Comparison of ENCODE assay signal across 13 cellular contexts in genomic region chr20:25204550-25205276, GRCh38. TPM values are rescaled to one million over a fixed set of nuclear protein-coding genes. Genes with fewer than 3 reads are reported as not detected.
DNase-seq lines count a peak whose midpoint lies in the region; ATAC-seq, FAIRE-seq and TF ChIP-seq lines count a peak whose summit lies in the region.
"Had no signal": no experiment of that assay in that cellular context is flagged by ENCODE, and none has a peak within 500 bp of the region (broad histone marks: within the 10 kb centered on the region; RNA-seq: fewer than 3 reads in every experiment).

No MANE protein-coding gene starts in this region.

- intact Hi-C loops in activated CD4-positive, alpha-beta memory T cell treated with anti-CD3 and anti-CD28 coated beads for 36 hours (cut with micrococcal nuclease), result no loop called here
- intact Hi-C loops in GM12878 (cut with micrococcal nuclease; ENCODE audit: unreplicated experiment) (loop anchor here (10.0 kb wide), 1 partner anchor 60 kb away; no protein-coding TSS in a partner anchor), left lung (cut with DNase I) (no loop called here)

- peaks cover 2% of the 10 kb centered on the region for H3K4me1 Mint-ChIP-seq in activated CD4-positive, alpha-beta memory T cell treated with anti-CD3 and anti-CD28 coated beads, Interleukin-2, amount 10 ng/mL, durations not matched to agents 7 days and 5 days
- peaks cover 26% of the 10 kb centered on the region for H3K4me1 Mint-ChIP-seq in activated CD4-positive, alpha-beta memory T cell treated with anti-CD3 and anti-CD28 coated beads for 36 hours (ENCODE audit: low read depth)
- peaks cover 20% of the 10 kb centered on the region for H3K4me1 Mint-ChIP-seq in type B pancreatic cell (ENCODE audit: unreplicated experiment)

- TF ChIP-seq POLR2A in GM12878 (IDR thresholded peaks at IDR 0.05; ENCODE audit: low read depth, low read length), result no peak

- H2AFZ ChIP-seq in GM12878 (ENCODE audit: control insufficient read depth, low read depth, low read length), result no peak overlapping the region

- FAIRE-seq in GM12878 (lab: Jason Lieb, UNC), result no peak
- FAIRE-seq: A549 had no signal

- no peaks in the 10 kb centered on the region for H3K27me3 Mint-ChIP-seq in activated CD4-positive, alpha-beta memory T cell treated with anti-CD3 and anti-CD28 coated beads, Interleukin-2, amount 10 ng/mL, durations not matched to agents 7 days and 5 days
- H3K27me3 Mint-ChIP-seq in activated CD4-positive, alpha-beta memory T cell treated with anti-CD3 and anti-CD28 coated beads for 36 hours, result no peaks in the 10 kb centered on the region
- H3K27me3 Mint-ChIP-seq in type B pancreatic cell, result no peaks in the 10 kb centered on the region

- no peak overlapping the region for H3K4me2 ChIP-seq in GM12878 (ENCODE audit: control insufficient read depth, insufficient read depth)
- H3K4me2 ChIP-seq: A549 had no signal

- H3K4me3 ChIP-seq in GM12878 (no peak overlapping the region), left lung (no peak overlapping the region)
- H3K4me3 ChIP-seq: A549, dorsolateral prefrontal cortex, thyroid gland had no signal

- peaks cover 5% of the 10 kb centered on the region; the same call in 1 of the 2 replicates for H3K4me1 ChIP-seq in GM12878 (ENCODE audit: control insufficient read depth, insufficient read depth, low read length)
- peaks cover 0 to 22% of the 10 kb centered on the region in 2 donors for H3K4me1 ChIP-seq in left lung
- H3K4me1 ChIP-seq: thyroid gland had no signal

- no peaks in the 10 kb centered on the region for H3K9me3 Mint-ChIP-seq in activated CD4-positive, alpha-beta memory T cell treated with anti-CD3 and anti-CD28 coated beads, Interleukin-2, amount 10 ng/mL, durations not matched to agents 7 days and 5 days
- no peaks in the 10 kb centered on the region for H3K9me3 Mint-ChIP-seq in activated CD4-positive, alpha-beta memory T cell treated with anti-CD3 and anti-CD28 coated beads for 36 hours
- H3K9me3 Mint-ChIP-seq in type B pancreatic cell, result no peaks in the 10 kb centered on the region

- peak; percentile 14 for DNase-seq in activated CD4-positive, alpha-beta memory T cell treated with anti-CD3 and anti-CD28 coated beads, Interleukin-2, amount 10 ng/mL, durations not matched to agents 7 days and 5 days
- DNase-seq in activated CD4-positive, alpha-beta memory T cell treated with anti-CD3 and anti-CD28 coated beads for 36 hours, result no peak
- DNase-seq in GM12878 (ENCODE audit: low read depth, low spot score) (no peak), left lung (no peak), type B pancreatic cell (ENCODE audit: extremely low spot score, unreplicated experiment) (peak; percentile 34), NCI-H1105 treated with DMSO at 0.1 percent for 48 hours (lab: John Stamatoyannopoulos, UW) (no peak), activated T-cell treated with anti-CD3 and anti-CD28 coated beads for 4 hours (no peak)
- DNase-seq: NCI-H446 treated with DMSO at 0.1 percent for 48 hours, SHP77, thyroid gland had no signal

- in situ Hi-C loops in GM12878 (cut with MboI), result no loop called here

- TF ChIP-seq RAD21 in GM12878 (IDR thresholded peaks at IDR 0.05; ENCODE audit: insufficient read depth, low read depth, low read length), result no peak

- H3K36me3 ChIP-seq in GM12878 (ENCODE audit: control insufficient read depth in 2 of 2, insufficient read depth in 2 of 2, low read length in 1 of 2), result peaks cover 1 to 2% of the 10 kb centered on the region in 2 experiments; a peak in 2 of 4 replicates
- peaks cover 0 to 7% of the 10 kb centered on the region in 2 donors for H3K36me3 ChIP-seq in left lung
- H3K36me3 ChIP-seq: thyroid gland had no signal

- no peak overlapping the region for H3K4me3 Mint-ChIP-seq in activated CD4-positive, alpha-beta memory T cell treated with anti-CD3 and anti-CD28 coated beads, Interleukin-2, amount 10 ng/mL, durations not matched to agents 7 days and 5 days
- H3K4me3 Mint-ChIP-seq in activated CD4-positive, alpha-beta memory T cell treated with anti-CD3 and anti-CD28 coated beads for 36 hours, result no peak overlapping the region
- no peak overlapping the region for H3K4me3 Mint-ChIP-seq in type B pancreatic cell

- peak; percentile 31 for ATAC-seq in GM12878
- peak; percentile 40 for ATAC-seq in left lung
- no peak for ATAC-seq in GM19463 (IDR thresholded peaks at IDR 0.05; ENCODE audit: unreplicated experiment)

- H3K9ac ChIP-seq in GM12878 (ENCODE audit: control insufficient read depth, insufficient read depth, low read length), result no peak overlapping the region

- no peaks in the 10 kb centered on the region for H3K27me3 ChIP-seq in GM12878 (replicated peaks in 1 of 2; ENCODE audit: control insufficient read depth in 2 of 2, insufficient read depth in 2 of 2, low read length in 1 of 2)
- H3K27me3 ChIP-seq in left lung, result no peaks in the 10 kb centered on the region
- H3K27me3 ChIP-seq: dorsolateral prefrontal cortex, thyroid gland had no signal

- H3K9me3 ChIP-seq in GM12878 (replicated peaks; ENCODE audit: control insufficient read depth, insufficient read depth, low read length) (no peaks in the 10 kb centered on the region; the same call in 2 of the 3 replicates), left lung (no peaks in the 10 kb centered on the region)
- H3K9me3 ChIP-seq: A549, thyroid gland had no signal

- RAD21 ChIA-PET in GM12878 (lab: Charles Lee; ENCODE audit: unreplicated experiment), result interaction anchor here (1.6 to 2.0 kb wide), 2 partner anchors 76 to 194 kb away, joined by 3 to 8 read pairs; no protein-coding TSS in a partner anchor

- WGBS in GM12878 (ENCODE audit: insufficient coverage, insufficient replicate concordance, low lambda C conversion rate, missing lambda C conversion rate), result 92% methylated on average over 9 of the region's 9 CpGs

- TF ChIP-seq EP300 in GM12878 (IDR thresholded peaks at IDR 0.05; ENCODE audit: borderline replicate concordance in 1 of 2, control insufficient read depth in 1 of 2, low read depth in 2 of 2, low read length in 2 of 2), result no peak

- no peak overlapping the region for H3K27ac Mint-ChIP-seq in activated CD4-positive, alpha-beta memory T cell treated with anti-CD3 and anti-CD28 coated beads, Interleukin-2, amount 10 ng/mL, durations not matched to agents 7 days and 5 days
- no peak overlapping the region for H3K27ac Mint-ChIP-seq in activated CD4-positive, alpha-beta memory T cell treated with anti-CD3 and anti-CD28 coated beads for 36 hours
- no peak overlapping the region for H3K27ac Mint-ChIP-seq in type B pancreatic cell

- BruUV-seq in GM12878 (replicated peaks; lab: Mats Ljungman, UMichigan), result no TSS peak

- TF ChIP-seq CTCF in GM12878 (IDR thresholded peaks at IDR 0.05 in 2 of 3, conservative IDR thresholded peaks at IDR 0.05 in 1 of 3; ENCODE audit: control insufficient read depth in 2 of 3, extremely low read depth in 1 of 3, insufficient read depth in 1 of 3, low read depth in 3 of 3, low read length in 3 of 3) (no peak), left lung (IDR thresholded peaks at IDR 0.05) (no peak), type B pancreatic cell (conservative IDR thresholded peaks at IDR 0.05) (no peak)

- H3K36me3 Mint-ChIP-seq in activated CD4-positive, alpha-beta memory T cell treated with anti-CD3 and anti-CD28 coated beads, Interleukin-2, amount 10 ng/mL, durations not matched to agents 7 days and 5 days (ENCODE audit: low read depth), result peaks cover 4% of the 10 kb centered on the region
- H3K36me3 Mint-ChIP-seq in activated CD4-positive, alpha-beta memory T cell treated with anti-CD3 and anti-CD28 coated beads for 36 hours, result no peaks in the 10 kb centered on the region
- H3K36me3 Mint-ChIP-seq in type B pancreatic cell, result peaks cover 3% of the 10 kb centered on the region

- CTCF ChIA-PET in activated CD4-positive, alpha-beta memory T cell treated with anti-CD3 and anti-CD28 coated beads, Interleukin-2, amount 10 ng/mL, durations not matched to agents 7 days and 5 days (lab: Charles Lee), result no interaction called here
- CTCF ChIA-PET in activated CD4-positive, alpha-beta memory T cell treated with anti-CD3 and anti-CD28 coated beads for 36 hours (lab: Charles Lee), result no interaction called here
- CTCF ChIA-PET in GM12878 (lab: Yijun Ruan, JAX), result interaction anchor here (0.7 to 1.3 kb wide), 4 partner anchors 10 to 211 kb away, joined by 3 to 4 read pairs (median 3); no protein-coding TSS in a partner anchor

- POLR2A ChIA-PET in activated CD4-positive, alpha-beta memory T cell treated with anti-CD3 and anti-CD28 coated beads, Interleukin-2, amount 10 ng/mL, durations not matched to agents 7 days and 5 days (lab: Charles Lee), result no interaction called here
- POLR2A ChIA-PET in activated CD4-positive, alpha-beta memory T cell treated with anti-CD3 and anti-CD28 coated beads for 36 hours (lab: Charles Lee), result no interaction called here
- POLR2A ChIA-PET in GM12878 (lab: Charles Lee), result interaction anchor here (1.1 to 1.7 kb wide), 2 partner anchors 43 to 244 kb away, joined by 3 to 4 read pairs; partner anchors contain the start of gene PYGB

- no peaks in the 10 kb centered on the region; the same call in 1 of the 2 replicates for H3K79me2 ChIP-seq in GM12878 (ENCODE audit: control insufficient read depth, insufficient read depth, low read length)

- SMC1A ChIA-PET in GM12878 (lab: Charles Lee; ENCODE audit: uncharacterized antibody, unreplicated experiment), result interaction anchor here (1.6 to 2.7 kb wide), 3 partner anchors 18 to 91 kb away, joined by 3 to 11 read pairs (median 6); partner anchors contain the start of gene PYGB

- H4K20me1 ChIP-seq in GM12878 (ENCODE audit: control insufficient read depth, insufficient read depth), result no peaks in the 10 kb centered on the region

- H3K27ac ChIP-seq in GM12878 (ENCODE audit: control insufficient read depth, insufficient read depth) (no peak overlapping the region), left lung (peak overlapping the region in 1 of 2 donors; percentile 66)
- H3K27ac ChIP-seq: thyroid gland had no signal

RNA-seq across cellular contexts. Expression of gene ENTPD6, which starts 9.2 kb away (rescaled TPM):
- 10 to 100 TPM; 47.7 to 48.2 TPM for total RNA-seq in activated CD4-positive, alpha-beta memory T cell treated with anti-CD3 and anti-CD28 coated beads, Interleukin-2, amount 10 ng/mL, durations not matched to agents 7 days and 5 days
- total RNA-seq in activated CD4-positive, alpha-beta memory T cell treated with anti-CD3 and anti-CD28 coated beads for 36 hours, result 10 to 100 TPM; 48.5 to 51.0 TPM
- total RNA-seq in GM12878 (2013; cell fraction: nucleolus; rRNA removed), result 54.2 and 56.0 TPM in 2 replicates
- 36.8 and 38.0 TPM in 2 replicates for total RNA-seq in GM12878 (2014; rRNA removed)
- 20.9 and 22.9 TPM in 2 replicates for total RNA-seq in GM12878 (2014; rRNA removed; fragmentation: Illumina TruSeq; extraction: Trizol)
- 40.1 and 45.4 TPM in 2 replicates for total RNA-seq in GM12878 (2021)
- polyA plus RNA-seq in GM12878 (2011; ENCODE audit: low read depth), result 19.3 TPM
- polyA plus RNA-seq in GM12878 (2011; rRNA removed), result 24.7 and 35.3 TPM in 2 replicates
- 43.7 and 53.1 TPM in 2 replicates for polyA plus RNA-seq in GM12878 (2011; cell fraction: cytosol; rRNA removed)
- 205 and 210 TPM in 2 replicates for polyA plus RNA-seq in GM12878 (2011; cell fraction: nucleus; rRNA removed)
- 33.6 and 34.7 TPM in 2 replicates for polyA plus RNA-seq in GM12878 (2012)
- polyA plus RNA-seq in GM12878 (2014; fragmentation: Illumina TruSeq; extraction: Trizol), result 11.7 and 19.2 TPM in 2 replicates
- 1 to 10 TPM in 1 of 2 experiments, under 1 TPM in 1; 0.53 to 2.5 TPM for polyA plus RNA-seq in GM12878 (2014; fragmentation: Nextera tagmentation; extraction: Ambion mirVana)
- 36.8 and 42.1 TPM in 2 replicates for polyA plus RNA-seq in GM12878 (2014; rRNA removed)
- 10 to 100 TPM; 29.6 to 32.7 TPM for polyA plus RNA-seq in GM12878 (2016; fragmentation: Nextera tagmentation; extraction: Ambion mirVana)
- polyA minus RNA-seq in GM12878 (2011; rRNA and poly(A)+ RNA removed), result 27.4 and 36.6 TPM in 2 replicates
- polyA minus RNA-seq in GM12878 (2011; cell fraction: cytosol; rRNA and poly(A)+ RNA removed), result 11.8 and 14.1 TPM in 2 replicates
- polyA minus RNA-seq in GM12878 (2011; cell fraction: nucleus; rRNA and poly(A)+ RNA removed), result 22.6 and 34.5 TPM in 2 replicates
- 10 to 100 TPM; 72.7 to 76.3 TPM for total RNA-seq in left lung
- 64.1 and 78.3 TPM in 2 replicates for total RNA-seq in type B pancreatic cell (ENCODE audit: low replicate concordance)

RNA-seq across cellular contexts. Expression of gene PYGB, which starts 43.2 kb away (rescaled TPM):
- total RNA-seq in activated CD4-positive, alpha-beta memory T cell treated with anti-CD3 and anti-CD28 coated beads, Interleukin-2, amount 10 ng/mL, durations not matched to agents 7 days and 5 days, result 10 to 100 TPM; 28.4 to 29.8 TPM
- 10 to 100 TPM; 23.4 to 24.0 TPM for total RNA-seq in activated CD4-positive, alpha-beta memory T cell treated with anti-CD3 and anti-CD28 coated beads for 36 hours
- total RNA-seq in GM12878 (2013; cell fraction: nucleolus; rRNA removed), result 20.7 and 24.5 TPM in 2 replicates
- total RNA-seq in GM12878 (2014; rRNA removed) (24.6 and 27.4 TPM in 2 replicates), GM12878 (2014; rRNA removed; fragmentation: Illumina TruSeq; extraction: Trizol) (14.2 and 16.1 TPM in 2 replicates), GM12878 (2021) (31.0 and 33.5 TPM in 2 replicates), left lung (10 to 100 TPM; 78.2 to 81.3 TPM), type B pancreatic cell (ENCODE audit: low replicate concordance) (39.3 and 52.2 TPM in 2 replicates)
- 7.2 TPM for polyA plus RNA-seq in GM12878 (2011; ENCODE audit: low read depth)
- polyA plus RNA-seq in GM12878 (2011; rRNA removed) (6.1 and 11.9 TPM in 2 replicates), GM12878 (2014; fragmentation: Illumina TruSeq; extraction: Trizol) (8.0 and 17.4 TPM in 2 replicates), GM12878 (2014; fragmentation: Nextera tagmentation; extraction: Ambion mirVana) (1 to 10 TPM in 1 of 2 experiments, under 1 TPM in 1; 0.34 to 1.3 TPM), GM12878 (2014; rRNA removed) (26.2 and 31.8 TPM in 2 replicates), GM12878 (2016; fragmentation: Nextera tagmentation; extraction: Ambion mirVana) (10 to 100 TPM; 26.2 to 27.6 TPM)
- 13.5 and 17.8 TPM in 2 replicates for polyA plus RNA-seq in GM12878 (2011; cell fraction: cytosol; rRNA removed)
- polyA plus RNA-seq in GM12878 (2011; cell fraction: nucleus; rRNA removed), result 43.6 and 56.0 TPM in 2 replicates
- polyA plus RNA-seq in GM12878 (2012), result 16.2 and 16.9 TPM in 2 replicates
- 12.4 and 20.2 TPM in 2 replicates for polyA minus RNA-seq in GM12878 (2011; rRNA and poly(A)+ RNA removed)
- polyA minus RNA-seq in GM12878 (2011; cell fraction: cytosol; rRNA and poly(A)+ RNA removed), result 8.2 and 9.7 TPM in 2 replicates
- polyA minus RNA-seq in GM12878 (2011; cell fraction: nucleus; rRNA and poly(A)+ RNA removed), result 9.7 and 15.8 TPM in 2 replicates

Comparison
In these comparisons a context has a peak if more than half of its experiments do, and no peak if none do; other contexts are left out.
1. DNase-seq: peak in activated CD4-positive, alpha-beta memory T cell treated with anti-CD3 and anti-CD28 coated beads, Interleukin-2, amount 10 ng/mL, durations not matched to agents 7 days and 5 days (single experiment) and type B pancreatic cell (single experiment); none in activated CD4-positive, alpha-beta memory T cell treated with anti-CD3 and anti-CD28 coated beads for 36 hours (single experiment), GM12878 (single experiment), left lung (0 of 2), NCI-H1105 treated with DMSO at 0.1 percent for 48 hours (single experiment) and activated T-cell treated with anti-CD3 and anti-CD28 coated beads for 4 hours (single experiment).